15 cellular contexts compared by ENCODE assay signal in the genomic region with DNA sequence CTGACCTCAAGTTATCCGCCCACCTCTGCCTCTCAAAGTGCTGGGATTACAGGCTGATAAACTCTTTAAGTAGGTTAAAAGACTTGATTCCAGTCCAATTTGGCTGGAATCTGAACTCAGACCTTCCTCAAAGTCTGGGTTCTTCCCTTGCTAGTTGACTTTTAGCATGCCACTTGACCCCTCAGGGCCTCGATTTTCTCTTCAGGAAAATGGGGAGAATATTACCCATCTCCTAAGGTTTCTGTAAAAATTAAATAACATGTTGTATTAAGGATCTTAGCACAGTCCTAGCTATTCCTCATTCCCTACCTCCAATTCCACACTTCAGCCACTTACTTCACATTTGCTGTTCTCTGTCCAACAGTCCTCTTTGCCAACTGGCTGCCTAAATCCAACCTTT. TPM values are rescaled to one million over a fixed set of nuclear protein-coding genes. Genes with fewer than 3 reads are reported as not detected.
DNase-seq lines count a peak whose midpoint lies in the region; ATAC-seq and TF ChIP-seq lines count a peak whose summit lies in the region.
"Had no signal": no experiment of that assay in that cellular context is flagged by ENCODE, and none has a peak within 500 bp of the region (broad histone marks: within the 10 kb centered on the region; RNA-seq: fewer than 3 reads in every experiment).

No MANE protein-coding gene starts in this region.

- peaks cover 42% of the 10 kb centered on the region for H3K4me1 Mint-ChIP-seq in stimulated activated naive CD8-positive, alpha-beta T cell treated with anti-CD3 and anti-CD28 coated beads, Interleukin-15, Interleukin-2, amounts not matched to agents 100 ng/mL and 50 ng/mL, for 24 hours (ENCODE audit: low read depth)
- H3K4me1 Mint-ChIP-seq in chondrocyte (ENCODE audit: low read depth) = peaks cover 41% of the 10 kb centered on the region
- H3K4me1 Mint-ChIP-seq in natural killer cell treated with Interleukin-12 subunit alpha and Interleukin-12 subunit beta and Interleukin-15 and Interleukin-18, amount 100 ng/mL, for 72 hours (ENCODE audit: low read depth in 2 of 2) = peaks cover 36 to 45% of the 10 kb centered on the region in 2 donors

- no peak for ATAC-seq in stimulated activated naive CD8-positive, alpha-beta T cell treated with anti-CD3 and anti-CD28 coated beads, Interleukin-15, Interleukin-2, amounts not matched to agents 100 U/mL and 50 U/mL, for 24 hours
- ATAC-seq in natural killer cell treated with Interleukin-12 subunit alpha and Interleukin-12 subunit beta and Interleukin-15 and Interleukin-18, amount 100 ng/mL, for 72 hours = no peak
- no peak for ATAC-seq in HG02642 (IDR thresholded peaks at IDR 0.05; ENCODE audit: poor library complexity, unreplicated experiment)
- ATAC-seq: activated naive CD8-positive, alpha-beta T cell treated with anti-CD3 and anti-CD28 coated beads, Interleukin-2, amount 50 U/mL, for 24 hours; activated T-cell treated with anti-CD3 and anti-CD28 coated beads, Interleukin-2, amount 50 U/mL, for 4 hours had no signal

- H3K4me3 Mint-ChIP-seq in stimulated activated naive CD8-positive, alpha-beta T cell treated with anti-CD3 and anti-CD28 coated beads, Interleukin-15, Interleukin-2, amounts not matched to agents 100 ng/mL and 50 ng/mL, for 24 hours = no peak overlapping the region
- H3K4me3 Mint-ChIP-seq in chondrocyte (ENCODE audit: unreplicated experiment) = no peak overlapping the region
- peak overlapping the region; percentile 96 for H3K4me3 Mint-ChIP-seq in natural killer cell treated with Interleukin-12 subunit alpha and Interleukin-12 subunit beta and Interleukin-15 and Interleukin-18, amount 100 ng/mL, for 72 hours

- peak overlapping the region; percentile 5 for H3K27ac Mint-ChIP-seq in stimulated activated naive CD8-positive, alpha-beta T cell treated with anti-CD3 and anti-CD28 coated beads, Interleukin-15, Interleukin-2, amounts not matched to agents 100 ng/mL and 50 ng/mL, for 24 hours
- peak overlapping the region; percentile 38 for H3K27ac Mint-ChIP-seq in chondrocyte (ENCODE audit: unreplicated experiment)
- H3K27ac Mint-ChIP-seq in natural killer cell treated with Interleukin-12 subunit alpha and Interleukin-12 subunit beta and Interleukin-15 and Interleukin-18, amount 100 ng/mL, for 72 hours = peak overlapping the region; percentile 1 to 100

- H3K27me3 Mint-ChIP-seq in stimulated activated naive CD8-positive, alpha-beta T cell treated with anti-CD3 and anti-CD28 coated beads, Interleukin-15, Interleukin-2, amounts not matched to agents 100 ng/mL and 50 ng/mL, for 24 hours = no peaks in the 10 kb centered on the region
- H3K27me3 Mint-ChIP-seq in chondrocyte (ENCODE audit: low read depth) = no peaks in the 10 kb centered on the region
- H3K27me3 Mint-ChIP-seq in natural killer cell treated with Interleukin-12 subunit alpha and Interleukin-12 subunit beta and Interleukin-15 and Interleukin-18, amount 100 ng/mL, for 72 hours = no peaks in the 10 kb centered on the region
- H3K27me3 Mint-ChIP-seq: activated naive CD8-positive, alpha-beta T cell treated with anti-CD3 and anti-CD28 coated beads, Interleukin-2, amount 50 U/mL, for 24 hours; IgD-negative memory B cell had no signal

- no peak for DNase-seq in stimulated activated naive CD8-positive, alpha-beta T cell treated with anti-CD3 and anti-CD28 coated beads, Interleukin-15, Interleukin-2, amounts not matched to agents 100 U/mL and 50 U/mL, for 24 hours
- no peak for DNase-seq in chondrocyte (ENCODE audit: low spot score)
- DNase-seq in natural killer cell treated with Interleukin-12 subunit alpha and Interleukin-12 subunit beta and Interleukin-15 and Interleukin-18, amount 100 ng/mL, for 72 hours (ENCODE audit: low spot score) = no peak
- no peak for DNase-seq in NCI-H226
- DNase-seq in SHP77 (lab: John Stamatoyannopoulos, UW) = no peak
- no peak for DNase-seq in NCI-H446 treated with DMSO at 0.1 percent for 48 hours (lab: John Stamatoyannopoulos, UW)
- DNase-seq: activated naive CD8-positive, alpha-beta T cell treated with anti-CD3 and anti-CD28 coated beads, Interleukin-2, amount 50 U/mL, for 24 hours; activated T-cell treated with anti-CD3 and anti-CD28 coated beads, Interleukin-2, amount 50 U/mL, for 4 hours; cerebellar nuclear complex; midbrain; NCI-H1105; stimulated activated naive CD4-positive, alpha-beta T cell treated with Interleukin-2 at 50 U/mL for 16 hours had no signal

- H3K9me3 Mint-ChIP-seq in stimulated activated naive CD8-positive, alpha-beta T cell treated with anti-CD3 and anti-CD28 coated beads, Interleukin-15, Interleukin-2, amounts not matched to agents 100 ng/mL and 50 ng/mL, for 24 hours = no peaks in the 10 kb centered on the region
- no peaks in the 10 kb centered on the region for H3K9me3 Mint-ChIP-seq in chondrocyte (ENCODE audit: low read depth)
- H3K9me3 Mint-ChIP-seq in natural killer cell treated with Interleukin-12 subunit alpha and Interleukin-12 subunit beta and Interleukin-15 and Interleukin-18, amount 100 ng/mL, for 72 hours = no peaks in the 10 kb centered on the region
- H3K9me3 Mint-ChIP-seq: activated naive CD8-positive, alpha-beta T cell treated with anti-CD3 and anti-CD28 coated beads, Interleukin-2, amount 50 U/mL, for 24 hours; activated T-cell treated with anti-CD3 and anti-CD28 coated beads, Interleukin-2, amount 50 U/mL, for 4 hours; IgD-negative memory B cell had no signal

- peaks cover 22% of the 10 kb centered on the region for H3K36me3 Mint-ChIP-seq in stimulated activated naive CD8-positive, alpha-beta T cell treated with anti-CD3 and anti-CD28 coated beads, Interleukin-15, Interleukin-2, amounts not matched to agents 100 ng/mL and 50 ng/mL, for 24 hours (ENCODE audit: low read depth)
- peaks cover 16% of the 10 kb centered on the region for H3K36me3 Mint-ChIP-seq in chondrocyte (ENCODE audit: low read depth)
- H3K36me3 Mint-ChIP-seq in natural killer cell treated with Interleukin-12 subunit alpha and Interleukin-12 subunit beta and Interleukin-15 and Interleukin-18, amount 100 ng/mL, for 72 hours = peaks cover 13% of the 10 kb centered on the region

- TF ChIP-seq CTCF in chondrocyte (IDR thresholded peaks at IDR 0.05) = no peak

RNA-seq across cellular contexts. Expression of a gene that starts 1.9 kb away (rescaled TPM):
- total RNA-seq in chondrocyte = 68.8 to 104 TPM (median 69.2 TPM) in 3 replicates
- total RNA-seq in natural killer cell treated with Interleukin-12 subunit alpha and Interleukin-12 subunit beta and Interleukin-15 and Interleukin-18, amount 100 ng/mL, for 72 hours = 100 to 1,000 TPM; 111 to 128 TPM

RNA-seq across cellular contexts. Expression of a gene that starts 2.1 kb away (rescaled TPM):
- 20.5 to 25.3 TPM (median 23.2 TPM) in 3 replicates for total RNA-seq in chondrocyte
- 10 to 100 TPM; 30.0 to 38.2 TPM for total RNA-seq in natural killer cell treated with Interleukin-12 subunit alpha and Interleukin-12 subunit beta and Interleukin-15 and Interleukin-18, amount 100 ng/mL, for 72 hours
